9 cellular contexts compared by ENCODE assay signal in the genomic region with DNA sequence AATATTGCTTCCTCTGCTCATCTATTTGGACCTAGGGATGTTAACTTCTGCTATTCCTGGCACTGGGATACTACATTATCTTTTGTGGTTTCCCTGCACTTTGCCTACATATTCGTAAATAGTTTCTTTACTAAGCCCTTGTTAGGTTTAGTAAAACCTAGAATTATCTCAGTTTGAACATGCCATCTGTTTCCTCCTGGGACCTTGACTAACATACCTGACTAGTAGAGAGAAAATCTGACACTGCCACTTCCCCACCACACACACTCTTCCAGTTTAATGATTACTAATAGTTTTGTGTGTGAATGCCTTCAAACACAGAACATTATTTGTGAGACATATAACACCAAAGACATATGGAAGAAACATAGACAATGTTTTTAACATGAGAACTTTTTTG. TPM values are rescaled to one million over a fixed set of nuclear protein-coding genes. Genes with fewer than 3 reads are reported as not detected.
"Had no signal": no experiment of that assay in that cellular context is flagged by ENCODE, and none has a peak within 500 bp of the region (broad histone marks: within the 10 kb centered on the region; RNA-seq: fewer than 3 reads in every experiment).

No MANE protein-coding gene starts in this region.

- ATAC-seq: mucosa of descending colon; naive thymus-derived CD8-positive, alpha-beta T cell had no signal

- H3K4me3 Mint-ChIP-seq: activated B cell treated with CpG ODN at 0.5 μM for 24 hours; activated CD4-positive, alpha-beta T cell treated with anti-CD3 and anti-CD28 coated beads, Interleukin-2, amount 10 ng/mL, durations not matched to agents 24 days and 14 days; activated naive CD4-positive, alpha-beta T cell treated with anti-CD3 and anti-CD28 coated beads for 36 hours; naive thymus-derived CD8-positive, alpha-beta T cell had no signal

- H3K9me3 Mint-ChIP-seq: activated CD4-positive, alpha-beta T cell treated with anti-CD3 and anti-CD28 coated beads, Interleukin-2, amount 10 ng/mL, durations not matched to agents 24 days and 14 days had no signal

- H3K4me1 Mint-ChIP-seq: activated B cell treated with CpG ODN at 0.5 μM for 24 hours; activated CD4-positive, alpha-beta T cell treated with anti-CD3 and anti-CD28 coated beads, Interleukin-2, amount 10 ng/mL, durations not matched to agents 24 days and 14 days; naive thymus-derived CD8-positive, alpha-beta T cell had no signal

- DNase-seq: activated B cell treated with CpG ODN at 0.5 μM for 24 hours; activated CD4-positive, alpha-beta T cell treated with anti-CD3 and anti-CD28 coated beads, Interleukin-2, amount 10 ng/mL, durations not matched to agents 24 days and 14 days; activated naive CD4-positive, alpha-beta T cell treated with anti-CD3 and anti-CD28 coated beads for 36 hours; esophagus squamous epithelium; foreskin fibroblast; mucosa of descending colon; naive thymus-derived CD8-positive, alpha-beta T cell; posterior cingulate gyrus; small intestine had no signal

- H3K27ac Mint-ChIP-seq: activated B cell treated with CpG ODN at 0.5 μM for 24 hours; activated CD4-positive, alpha-beta T cell treated with anti-CD3 and anti-CD28 coated beads, Interleukin-2, amount 10 ng/mL, durations not matched to agents 24 days and 14 days; activated naive CD4-positive, alpha-beta T cell treated with anti-CD3 and anti-CD28 coated beads for 36 hours; naive thymus-derived CD8-positive, alpha-beta T cell had no signal

RNA-seq across cellular contexts. Expression of a gene that starts 28.2 kb away (rescaled TPM):
- total RNA-seq: activated B cell treated with CpG ODN at 0.5 μM for 24 hours; activated CD4-positive, alpha-beta T cell treated with anti-CD3 and anti-CD28 coated beads, Interleukin-2, amount 10 ng/mL, durations not matched to agents 24 days and 14 days; activated naive CD4-positive, alpha-beta T cell treated with anti-CD3 and anti-CD28 coated beads for 36 hours; naive thymus-derived CD8-positive, alpha-beta T cell had no signal
